Comparison of ENCODE assay signal across 22 cellular contexts in the genomic region with DNA sequence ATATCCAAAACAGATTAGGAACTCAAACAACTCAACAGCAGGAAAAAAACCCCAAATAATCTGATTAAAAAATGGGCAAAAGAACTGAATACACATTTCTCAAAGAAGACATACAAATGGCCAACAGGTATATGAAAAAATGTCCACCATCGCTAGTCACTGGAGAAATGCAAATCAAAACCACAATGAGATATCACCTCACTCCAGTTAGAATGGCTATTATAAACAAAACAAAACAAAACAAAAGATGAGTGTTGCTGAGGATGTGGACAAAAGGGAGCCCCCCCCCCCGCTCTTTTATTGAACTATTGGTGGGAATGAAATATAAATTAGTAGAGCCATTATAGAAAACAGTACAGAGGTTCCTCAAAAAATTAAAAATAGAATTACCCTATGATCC.
DNase-seq lines count a peak whose midpoint lies in the region; ATAC-seq and TF ChIP-seq lines count a peak whose summit lies in the region.
"Had no signal": no experiment of that assay in that cellular context is flagged by ENCODE, and none has a peak within 500 bp of the region (broad histone marks: within the 10 kb centered on the region; RNA-seq: fewer than 3 reads in every experiment).

No MANE protein-coding gene starts in this region.

- H3K4me3 ChIP-seq in sigmoid colon = no peak overlapping the region
- H3K4me3 ChIP-seq in GM23338 = no peak overlapping the region
- H3K4me3 ChIP-seq: prostate gland had no signal

- whole genome bisulfite sequencing in sigmoid colon, 2 donors = 96 to 98% methylated on average over 2 of the region's 2 CpGs

- 0 out of 2 replicates have a peak, but pooled peaks cover 8% of the 10 kb centered on the region for H3K79me2 ChIP-seq in GM23338 (replicated peaks; ENCODE audit: insufficient read depth)

- no peak overlapping the region for H3K4me2 ChIP-seq in GM23338

- TF ChIP-seq CTCF in Calu3 (IDR thresholded peaks at IDR 0.05; ENCODE audit: unreplicated experiment) (no peak), chondrocyte (IDR thresholded peaks at IDR 0.05) (no peak), sigmoid colon (IDR thresholded peaks at IDR 0.05) (no peak), GM23338 (conservative IDR thresholded peaks at IDR 0.05; ENCODE audit: low read depth in 2 of 2) (no peak)

- H3F3A ChIP-seq in GM23338 (replicated peaks; ENCODE audit: low read depth) = no peaks in the 10 kb centered on the region

- H3K27me3 Mint-ChIP-seq in Calu3 (ENCODE audit: unreplicated experiment) = no peaks in the 10 kb centered on the region
- H3K27me3 Mint-ChIP-seq in chondrocyte (ENCODE audit: low read depth) = no peaks in the 10 kb centered on the region
- H3K27me3 Mint-ChIP-seq in GM23338 (ENCODE audit: insufficient read depth, low read depth, poor library complexity) = peaks cover 6% of the 10 kb centered on the region
- H3K27me3 Mint-ChIP-seq: naive B cell; stimulated activated naive CD8-positive, alpha-beta T cell treated with anti-CD3 and anti-CD28 coated beads, Interleukin-15, Interleukin-2, amounts not matched to agents 100 ng/mL and 50 ng/mL, for 24 hours had no signal

- no peaks in the 10 kb centered on the region for H3K9me2 ChIP-seq in GM23338 (ENCODE audit: insufficient read depth)

- no peaks in the 10 kb centered on the region for H3K36me3 Mint-ChIP-seq in Calu3 (ENCODE audit: insufficient read depth, unreplicated experiment)
- H3K36me3 Mint-ChIP-seq in chondrocyte (ENCODE audit: low read depth) = peaks cover 3% of the 10 kb centered on the region
- no peaks in the 10 kb centered on the region; the same call in 2 of the 3 replicates for H3K36me3 Mint-ChIP-seq in GM23338 (ENCODE audit: low read depth)
- H3K36me3 Mint-ChIP-seq: activated naive CD4-positive, alpha-beta T cell treated with anti-CD3 and anti-CD28 coated beads, Interleukin-2, amount 50 U/mL, for 72 hours had no signal

- peak overlapping the region; percentile 62 for H3K27ac Mint-ChIP-seq in Calu3 (ENCODE audit: unreplicated experiment)
- H3K27ac Mint-ChIP-seq in chondrocyte (ENCODE audit: unreplicated experiment) = peak overlapping the region; percentile 29
- H3K27ac Mint-ChIP-seq in GM23338 = no peak overlapping the region
- H3K27ac Mint-ChIP-seq: activated naive CD4-positive, alpha-beta T cell treated with anti-CD3 and anti-CD28 coated beads, Interleukin-2, amount 50 U/mL, for 72 hours; stimulated activated naive CD8-positive, alpha-beta T cell treated with anti-CD3 and anti-CD28 coated beads, Interleukin-15, Interleukin-2, amounts not matched to agents 100 ng/mL and 50 ng/mL, for 24 hours had no signal

- peaks cover 0 to 63% (median 50%) of the 10 kb centered on the region in 4 donors for H3K4me1 ChIP-seq in sigmoid colon
- H3K4me1 ChIP-seq in GM23338 (ENCODE audit: insufficient read depth) = no peaks in the 10 kb centered on the region
- H3K4me1 ChIP-seq: prostate gland had no signal

- CTCF ChIA-PET in Calu3 (lab: Charles Lee) = no interaction called here

- H3K9me3 ChIP-seq in sigmoid colon = no peaks in the 10 kb centered on the region
- H3K9me3 ChIP-seq: neutrophil, prostate gland had no signal

- no peak overlapping the region for H2AFZ ChIP-seq in GM23338

- 0 out of 2 replicates have a peak, but pooled peaks cover 5% of the 10 kb centered on the region for H4K20me1 ChIP-seq in GM23338 (replicated peaks; ENCODE audit: insufficient read depth)

- H3K4me3 Mint-ChIP-seq in Calu3 (ENCODE audit: low read depth, unreplicated experiment) (no peak overlapping the region), chondrocyte (ENCODE audit: unreplicated experiment) (no peak overlapping the region), GM23338 (no peak overlapping the region)
- H3K4me3 Mint-ChIP-seq: naive B cell; stimulated activated naive CD8-positive, alpha-beta T cell treated with anti-CD3 and anti-CD28 coated beads, Interleukin-15, Interleukin-2, amounts not matched to agents 100 ng/mL and 50 ng/mL, for 24 hours had no signal

- no TSS peak for BruUV-seq in Calu3 (replicated peaks; lab: Mats Ljungman, UMichigan)

- no peaks in the 10 kb centered on the region for H3K9me3 Mint-ChIP-seq in Calu3 (ENCODE audit: low read depth, unreplicated experiment)
- no peaks in the 10 kb centered on the region for H3K9me3 Mint-ChIP-seq in chondrocyte (ENCODE audit: low read depth)
- H3K9me3 Mint-ChIP-seq in GM23338 = no peaks in the 10 kb centered on the region
- H3K9me3 Mint-ChIP-seq: activated naive CD4-positive, alpha-beta T cell treated with anti-CD3 and anti-CD28 coated beads, Interleukin-2, amount 50 U/mL, for 72 hours; stimulated activated naive CD8-positive, alpha-beta T cell treated with anti-CD3 and anti-CD28 coated beads, Interleukin-15, Interleukin-2, amounts not matched to agents 100 ng/mL and 50 ng/mL, for 24 hours had no signal

- no peak for TF ChIP-seq EP300 in sigmoid colon (IDR thresholded peaks at IDR 0.05)

- H3K27ac ChIP-seq in sigmoid colon (peak overlapping the region; percentile 82 to 94 (median 86)), GM23338 (ENCODE audit: low read depth) (no peak overlapping the region)
- H3K27ac ChIP-seq: C4-2B, neutrophil, prostate gland had no signal

- H3K27me3 ChIP-seq in sigmoid colon = no peaks in the 10 kb centered on the region
- no peaks in the 10 kb centered on the region for H3K27me3 ChIP-seq in GM23338 (ENCODE audit: insufficient read depth)
- H3K27me3 ChIP-seq: neutrophil had no signal

- TF ChIP-seq POLR2A in sigmoid colon (IDR thresholded peaks at IDR 0.05) = no peak

- peaks cover 53% of the 10 kb centered on the region for H3K4me1 Mint-ChIP-seq in Calu3 (ENCODE audit: low read depth, unreplicated experiment)
- H3K4me1 Mint-ChIP-seq in chondrocyte (ENCODE audit: low read depth) = peaks cover 61% of the 10 kb centered on the region
- H3K4me1 Mint-ChIP-seq in GM23338 = peaks cover 4% of the 10 kb centered on the region

- H3K36me3 ChIP-seq in sigmoid colon (peaks cover 0 to 11% (median 0%) of the 10 kb centered on the region in 4 donors), GM23338 (ENCODE audit: insufficient read depth) (no peaks in the 10 kb centered on the region)
- H3K36me3 ChIP-seq: neutrophil, prostate gland had no signal

- ATAC-seq in GM23338 = no peak
- ATAC-seq: activated naive CD4-positive, alpha-beta T cell treated with anti-CD3 and anti-CD28 coated beads, Interleukin-2, amount 50 U/mL, for 72 hours; esophagus mucosa; left colon had no signal

- intact Hi-C loops in Calu3 (cut with micrococcal nuclease; ENCODE audit: unreplicated experiment) (no loop called here), sigmoid colon (cut with DNase I) (no loop called here)

- DNase-seq in Calu3 = no peak
- DNase-seq in NCI-H526 treated with DMSO at 0.1 percent for 48 hours (lab: John Stamatoyannopoulos, UW) = peak; percentile 45
- DNase-seq in chondrocyte (ENCODE audit: low spot score) = no peak
- DNase-seq in sigmoid colon = no peak
- no peak for DNase-seq in activated gamma-delta T cell (lab: John Stamatoyannopoulos, UW)
- DNase-seq in GM23338 (ENCODE audit: low spot score) = no peak
- no peak for DNase-seq in NCI-H524 treated with DMSO at 0.1 percent for 48 hours (lab: John Stamatoyannopoulos, UW)
- DNase-seq: activated CD4-positive, alpha-beta T cell treated with anti-CD3 and anti-CD28 coated beads, Interleukin-2, amount 50 U/mL, for 4 hours; activated CD4-positive, CD25-positive, alpha-beta regulatory T cell; cortex of kidney; H7; left colon; naive B cell; NCI-H1694 treated with DMSO at 0.1 percent for 48 hours; NCI-H510A; SHP77 treated with DMSO at 0.1 percent for 48 hours had no signal

TF ChIP-seq in GM23338, 12 proteins besides CTCF, POLR2A, EP300 and RAD21:
- no peak for TF ChIP-seq STAT1 (IDR thresholded peaks at IDR 0.05; ENCODE audit: unreplicated experiment)
